1 cellular context compared by ENCODE assay signal in the genomic region with DNA sequence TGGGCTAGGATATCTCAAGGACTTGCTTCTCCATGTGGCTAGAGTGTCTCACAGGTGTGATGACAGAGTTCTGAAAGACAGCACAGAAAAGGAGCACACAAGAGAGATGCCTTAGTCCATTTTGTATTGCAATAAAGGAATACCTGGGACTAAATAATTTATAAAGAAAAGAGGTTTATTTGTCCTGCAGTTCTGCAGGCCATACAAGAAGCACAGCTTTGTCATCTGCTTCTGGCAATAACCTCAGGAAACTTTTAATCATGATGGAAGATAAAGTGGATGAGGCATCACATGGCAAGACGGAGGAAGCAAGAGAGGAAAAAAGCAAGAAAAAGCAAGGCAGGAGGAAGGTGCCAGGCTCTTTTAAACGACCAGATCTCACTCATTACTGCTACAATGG.
TF ChIP-seq lines count a peak whose summit lies in the region.

No MANE protein-coding gene starts in this region.

TF ChIP-seq in GM23338, 12 proteins besides CTCF, POLR2A, EP300 and RAD21 (continued from another document):
- no peak for TF ChIP-seq NANOG (IDR thresholded peaks at IDR 0.05; ENCODE audit: borderline replicate concordance)
- TF ChIP-seq, protein P1, sequence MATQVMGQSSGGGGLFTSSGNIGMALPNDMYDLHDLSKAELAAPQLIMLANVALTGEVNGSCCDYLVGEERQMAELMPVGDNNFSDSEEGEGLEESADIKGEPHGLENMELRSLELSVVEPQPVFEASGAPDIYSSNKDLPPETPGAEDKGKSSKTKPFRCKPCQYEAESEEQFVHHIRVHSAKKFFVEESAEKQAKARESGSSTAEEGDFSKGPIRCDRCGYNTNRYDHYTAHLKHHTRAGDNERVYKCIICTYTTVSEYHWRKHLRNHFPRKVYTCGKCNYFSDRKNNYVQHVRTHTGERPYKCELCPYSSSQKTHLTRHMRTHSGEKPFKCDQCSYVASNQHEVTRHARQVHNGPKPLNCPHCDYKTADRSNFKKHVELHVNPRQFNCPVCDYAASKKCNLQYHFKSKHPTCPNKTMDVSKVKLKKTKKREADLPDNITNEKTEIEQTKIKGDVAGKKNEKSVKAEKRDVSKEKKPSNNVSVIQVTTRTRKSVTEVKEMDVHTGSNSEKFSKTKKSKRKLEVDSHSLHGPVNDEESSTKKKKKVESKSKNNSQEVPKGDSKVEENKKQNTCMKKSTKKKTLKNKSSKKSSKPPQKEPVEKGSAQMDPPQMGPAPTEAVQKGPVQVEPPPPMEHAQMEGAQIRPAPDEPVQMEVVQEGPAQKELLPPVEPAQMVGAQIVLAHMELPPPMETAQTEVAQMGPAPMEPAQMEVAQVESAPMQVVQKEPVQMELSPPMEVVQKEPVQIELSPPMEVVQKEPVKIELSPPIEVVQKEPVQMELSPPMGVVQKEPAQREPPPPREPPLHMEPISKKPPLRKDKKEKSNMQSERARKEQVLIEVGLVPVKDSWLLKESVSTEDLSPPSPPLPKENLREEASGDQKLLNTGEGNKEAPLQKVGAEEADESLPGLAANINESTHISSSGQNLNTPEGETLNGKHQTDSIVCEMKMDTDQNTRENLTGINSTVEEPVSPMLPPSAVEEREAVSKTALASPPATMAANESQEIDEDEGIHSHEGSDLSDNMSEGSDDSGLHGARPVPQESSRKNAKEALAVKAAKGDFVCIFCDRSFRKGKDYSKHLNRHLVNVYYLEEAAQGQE (IDR thresholded peaks at IDR 0.05; ENCODE audit: unreplicated experiment): no peak
- TF ChIP-seq ZNF114 (CRISPR knock-in tag; IDR thresholded peaks at IDR 0.05): no peak
- no peak for TF ChIP-seq POLR2AphosphoS5 (IDR thresholded peaks at IDR 0.05; ENCODE audit: low read depth)
- no peak for TF ChIP-seq EZH2 (IDR thresholded peaks at IDR 0.05; ENCODE audit: low read depth, unreplicated experiment)
- TF ChIP-seq, protein P2, sequence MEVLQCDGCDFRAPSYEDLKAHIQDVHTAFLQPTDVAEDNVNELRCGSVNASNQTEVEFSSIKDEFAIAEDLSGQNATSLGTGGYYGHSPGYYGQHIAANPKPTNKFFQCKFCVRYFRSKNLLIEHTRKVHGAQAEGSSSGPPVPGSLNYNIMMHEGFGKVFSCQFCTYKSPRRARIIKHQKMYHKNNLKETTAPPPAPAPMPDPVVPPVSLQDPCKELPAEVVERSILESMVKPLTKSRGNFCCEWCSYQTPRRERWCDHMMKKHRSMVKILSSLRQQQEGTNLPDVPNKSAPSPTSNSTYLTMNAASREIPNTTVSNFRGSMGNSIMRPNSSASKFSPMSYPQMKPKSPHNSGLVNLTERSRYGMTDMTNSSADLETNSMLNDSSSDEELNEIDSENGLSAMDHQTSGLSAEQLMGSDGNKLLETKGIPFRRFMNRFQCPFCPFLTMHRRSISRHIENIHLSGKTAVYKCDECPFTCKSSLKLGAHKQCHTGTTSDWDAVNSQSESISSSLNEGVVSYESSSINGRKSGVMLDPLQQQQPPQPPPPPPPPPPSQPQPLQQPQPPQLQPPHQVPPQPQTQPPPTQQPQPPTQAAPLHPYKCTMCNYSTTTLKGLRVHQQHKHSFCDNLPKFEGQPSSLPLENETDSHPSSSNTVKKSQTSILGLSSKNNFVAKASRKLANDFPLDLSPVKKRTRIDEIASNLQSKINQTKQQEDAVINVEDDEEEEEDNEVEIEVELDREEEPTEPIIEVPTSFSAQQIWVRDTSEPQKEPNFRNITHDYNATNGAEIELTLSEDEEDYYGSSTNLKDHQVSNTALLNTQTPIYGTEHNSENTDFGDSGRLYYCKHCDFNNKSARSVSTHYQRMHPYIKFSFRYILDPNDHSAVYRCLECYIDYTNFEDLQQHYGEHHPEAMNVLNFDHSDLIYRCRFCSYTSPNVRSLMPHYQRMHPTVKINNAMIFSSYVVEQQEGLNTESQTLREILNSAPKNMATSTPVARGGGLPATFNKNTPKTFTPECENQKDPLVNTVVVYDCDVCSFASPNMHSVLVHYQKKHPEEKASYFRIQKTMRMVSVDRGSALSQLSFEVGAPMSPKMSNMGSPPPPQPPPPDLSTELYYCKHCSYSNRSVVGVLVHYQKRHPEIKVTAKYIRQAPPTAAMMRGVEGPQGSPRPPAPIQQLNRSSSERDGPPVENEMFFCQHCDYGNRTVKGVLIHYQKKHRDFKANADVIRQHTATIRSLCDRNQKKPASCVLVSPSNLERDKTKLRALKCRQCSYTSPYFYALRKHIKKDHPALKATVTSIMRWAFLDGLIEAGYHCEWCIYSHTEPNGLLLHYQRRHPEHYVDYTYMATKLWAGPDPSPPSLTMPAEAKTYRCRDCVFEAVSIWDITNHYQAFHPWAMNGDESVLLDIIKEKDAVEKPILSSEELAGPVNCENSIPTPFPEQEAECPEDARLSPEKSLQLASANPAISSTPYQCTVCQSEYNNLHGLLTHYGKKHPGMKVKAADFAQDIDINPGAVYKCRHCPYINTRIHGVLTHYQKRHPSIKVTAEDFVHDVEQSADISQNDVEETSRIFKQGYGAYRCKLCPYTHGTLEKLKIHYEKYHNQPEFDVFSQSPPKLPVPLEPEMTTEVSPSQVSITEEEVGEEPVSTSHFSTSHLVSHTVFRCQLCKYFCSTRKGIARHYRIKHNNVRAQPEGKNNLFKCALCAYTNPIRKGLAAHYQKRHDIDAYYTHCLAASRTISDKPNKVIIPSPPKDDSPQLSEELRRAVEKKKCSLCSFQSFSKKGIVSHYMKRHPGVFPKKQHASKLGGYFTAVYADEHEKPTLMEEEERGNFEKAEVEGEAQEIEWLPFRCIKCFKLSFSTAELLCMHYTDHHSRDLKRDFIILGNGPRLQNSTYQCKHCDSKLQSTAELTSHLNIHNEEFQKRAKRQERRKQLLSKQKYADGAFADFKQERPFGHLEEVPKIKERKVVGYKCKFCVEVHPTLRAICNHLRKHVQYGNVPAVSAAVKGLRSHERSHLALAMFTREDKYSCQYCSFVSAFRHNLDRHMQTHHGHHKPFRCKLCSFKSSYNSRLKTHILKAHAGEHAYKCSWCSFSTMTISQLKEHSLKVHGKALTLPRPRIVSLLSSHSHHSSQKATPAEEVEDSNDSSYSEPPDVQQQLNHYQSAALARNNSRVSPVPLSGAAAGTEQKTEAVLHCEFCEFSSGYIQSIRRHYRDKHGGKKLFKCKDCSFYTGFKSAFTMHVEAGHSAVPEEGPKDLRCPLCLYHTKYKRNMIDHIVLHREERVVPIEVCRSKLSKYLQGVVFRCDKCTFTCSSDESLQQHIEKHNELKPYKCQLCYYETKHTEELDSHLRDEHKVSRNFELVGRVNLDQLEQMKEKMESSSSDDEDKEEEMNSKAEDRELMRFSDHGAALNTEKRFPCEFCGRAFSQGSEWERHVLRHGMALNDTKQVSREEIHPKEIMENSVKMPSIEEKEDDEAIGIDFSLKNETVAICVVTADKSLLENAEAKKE (CRISPR knock-in tag; IDR thresholded peaks at IDR 0.05): no peak
- TF ChIP-seq, protein P3, sequence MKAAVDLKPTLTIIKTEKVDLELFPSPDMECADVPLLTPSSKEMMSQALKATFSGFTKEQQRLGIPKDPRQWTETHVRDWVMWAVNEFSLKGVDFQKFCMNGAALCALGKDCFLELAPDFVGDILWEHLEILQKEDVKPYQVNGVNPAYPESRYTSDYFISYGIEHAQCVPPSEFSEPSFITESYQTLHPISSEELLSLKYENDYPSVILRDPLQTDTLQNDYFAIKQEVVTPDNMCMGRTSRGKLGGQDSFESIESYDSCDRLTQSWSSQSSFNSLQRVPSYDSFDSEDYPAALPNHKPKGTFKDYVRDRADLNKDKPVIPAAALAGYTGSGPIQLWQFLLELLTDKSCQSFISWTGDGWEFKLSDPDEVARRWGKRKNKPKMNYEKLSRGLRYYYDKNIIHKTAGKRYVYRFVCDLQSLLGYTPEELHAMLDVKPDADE (IDR thresholded peaks at IDR 0.05): no peak
